In the genomic region with DNA sequence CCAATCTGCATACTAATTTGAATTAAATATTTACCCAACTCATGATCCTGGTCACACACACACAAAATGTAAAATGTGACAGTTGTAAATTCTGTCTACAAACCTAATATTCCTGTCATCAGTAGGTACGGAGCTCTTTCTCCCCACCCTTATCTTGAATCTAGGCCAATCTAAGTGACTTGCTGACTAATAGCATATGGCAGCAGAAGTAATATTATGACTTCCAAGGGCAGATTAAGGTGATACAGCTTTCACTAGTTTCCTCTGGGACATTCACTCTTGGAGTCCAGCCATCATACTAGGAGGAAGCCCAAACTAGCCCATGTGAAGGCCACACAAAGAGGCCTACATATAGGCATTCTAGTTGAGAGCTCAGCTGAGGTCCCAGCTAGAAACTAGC, we compare ENCODE assay signal across 14 cellular contexts.
"Had no signal": no experiment of that assay in that cellular context is flagged by ENCODE, and none has a peak within 500 bp of the region (broad histone marks: within the 10 kb centered on the region; RNA-seq: fewer than 3 reads in every experiment).

No MANE protein-coding gene starts in this region.

- H3K4me1 Mint-ChIP-seq: neural crest cell had no signal

- H3K27me3 ChIP-seq: cardiac muscle cell, colonic mucosa, heart right ventricle, pancreas had no signal

- H3K4me1 ChIP-seq: colonic mucosa, pancreas had no signal

- DNase-seq: activated CD4-positive, alpha-beta T cell treated with anti-CD3 and anti-CD28 coated beads for 4 hours; activated CD8-positive, alpha-beta memory T cell treated with anti-CD3 and anti-CD28 coated beads, Interleukin-2, amount 50 U/mL, for 4 hours; activated CD8-positive, alpha-beta T cell treated with anti-CD3 and anti-CD28 coated beads for 36 hours; activated naive CD4-positive, alpha-beta T cell treated with Interleukin-2 at 50 U/mL for 16 hours; colonic mucosa; effector memory CD8-positive, alpha-beta T cell; heart right ventricle; pancreas; stimulated activated CD4-positive, alpha-beta T cell treated with anti-CD3 and anti-CD28 coated beads, Interleukin-4, amount 100 ng/mL, for 4 hours had no signal

- H3K4me3 ChIP-seq: cardiac muscle cell, colonic mucosa, heart right ventricle, pancreas had no signal

- H3K9me3 ChIP-seq: colonic mucosa, pancreas had no signal

- H3K27ac Mint-ChIP-seq: activated CD8-positive, alpha-beta T cell treated with anti-CD3 and anti-CD28 coated beads for 36 hours; effector memory CD8-positive, alpha-beta T cell had no signal

- H3K27me3 Mint-ChIP-seq: activated CD8-positive, alpha-beta T cell treated with anti-CD3 and anti-CD28 coated beads for 36 hours; effector memory CD8-positive, alpha-beta T cell had no signal

- H3K36me3 ChIP-seq: cardiac muscle cell, colonic mucosa, pancreas had no signal

- H3K27ac ChIP-seq: cardiac muscle cell, colonic mucosa, heart right ventricle, pancreas, VCaP had no signal

- H3K9me3 Mint-ChIP-seq: activated CD8-positive, alpha-beta T cell treated with anti-CD3 and anti-CD28 coated beads for 36 hours; effector memory CD8-positive, alpha-beta T cell had no signal

- FAIRE-seq: astrocyte, frontal cortex, pancreas had no signal

- H3K4me3 Mint-ChIP-seq: activated CD8-positive, alpha-beta T cell treated with anti-CD3 and anti-CD28 coated beads for 36 hours; effector memory CD8-positive, alpha-beta T cell; neural crest cell had no signal

- ATAC-seq: activated CD8-positive, alpha-beta T cell treated with anti-CD3 and anti-CD28 coated beads for 36 hours; effector memory CD8-positive, alpha-beta T cell had no signal
